ENCODE assay signal across 9 cellular contexts in genomic region chr14:73662439-73663056, GRCh38. TPM values are rescaled to one million over a fixed set of nuclear protein-coding genes. Genes with fewer than 3 reads are reported as not detected.
DNase-seq lines count a peak whose midpoint lies in the region; ATAC-seq and TF ChIP-seq lines count a peak whose summit lies in the region.
"Had no signal": no experiment of that assay in that cellular context is flagged by ENCODE, and none has a peak within 500 bp of the region (broad histone marks: within the 10 kb centered on the region; RNA-seq: fewer than 3 reads in every experiment).

No MANE protein-coding gene starts in this region.

- no peak overlapping the region for H3K4me2 ChIP-seq in neural progenitor cell

- H3K27me3 Mint-ChIP-seq in chondrocyte (ENCODE audit: low read depth) (no peaks in the 10 kb centered on the region), neural progenitor cell (ENCODE audit: insufficient read depth, low read depth) (peaks cover 4% of the 10 kb centered on the region)
- H3K27me3 Mint-ChIP-seq: activated CD8-positive, alpha-beta memory T cell treated with anti-CD3 and anti-CD28 coated beads, Interleukin-2, amount 10 ng/mL, durations not matched to agents 7 days and 5 days had no signal

- no peaks in the 10 kb centered on the region for H3K9me3 ChIP-seq in neural progenitor cell (ENCODE audit: low read depth)

- no peaks in the 10 kb centered on the region for H3K27me3 ChIP-seq in neural progenitor cell

- H3K4me1 Mint-ChIP-seq in chondrocyte (ENCODE audit: low read depth) = peaks cover 13% of the 10 kb centered on the region
- no peaks in the 10 kb centered on the region for H3K4me1 Mint-ChIP-seq in neural progenitor cell
- H3K4me1 Mint-ChIP-seq: activated CD8-positive, alpha-beta memory T cell treated with anti-CD3 and anti-CD28 coated beads, Interleukin-2, amount 10 ng/mL, durations not matched to agents 7 days and 5 days had no signal

- DNase-seq in EL = peak; percentile 97
- peak; percentile 66 for DNase-seq in NCI-H2171 treated with DMSO at 0.1 percent for 48 hours (lab: John Stamatoyannopoulos, UW)
- DNase-seq in chondrocyte (ENCODE audit: low spot score) = no peak
- peak; percentile 15 for DNase-seq in neural progenitor cell (ENCODE audit: low spot score)
- no peak for DNase-seq in NCI-H1436 treated with DMSO at 0.1 percent for 48 hours (lab: John Stamatoyannopoulos, UW)
- no peak for DNase-seq in NCI-H2081 treated with DMSO at 0.1 percent for 48 hours (lab: John Stamatoyannopoulos, UW)
- DNase-seq: activated CD8-positive, alpha-beta memory T cell treated with anti-CD3 and anti-CD28 coated beads, Interleukin-2, amount 10 ng/mL, durations not matched to agents 7 days and 5 days had no signal

- H3K4me3 Mint-ChIP-seq in chondrocyte (ENCODE audit: unreplicated experiment) = no peak overlapping the region
- no peak overlapping the region for H3K4me3 Mint-ChIP-seq in neural progenitor cell
- H3K4me3 Mint-ChIP-seq: activated CD8-positive, alpha-beta memory T cell treated with anti-CD3 and anti-CD28 coated beads, Interleukin-2, amount 10 ng/mL, durations not matched to agents 7 days and 5 days had no signal

- no peaks in the 10 kb centered on the region for H4K20me1 ChIP-seq in neural progenitor cell (ENCODE audit: low read depth)

- ATAC-seq in GM18517 (IDR thresholded peaks at IDR 0.05; ENCODE audit: unreplicated experiment) (no peak), GM19397 (IDR thresholded peaks at IDR 0.05; ENCODE audit: unreplicated experiment) (no peak)
- ATAC-seq: activated CD8-positive, alpha-beta memory T cell treated with anti-CD3 and anti-CD28 coated beads, Interleukin-2, amount 10 ng/mL, durations not matched to agents 7 days and 5 days had no signal

- H3K36me3 Mint-ChIP-seq in chondrocyte (ENCODE audit: low read depth) (peaks cover 11% of the 10 kb centered on the region), neural progenitor cell (peaks cover 18% of the 10 kb centered on the region)

- H2AFZ ChIP-seq in neural progenitor cell (replicated peaks) = no peak overlapping the region

- H3K9me3 Mint-ChIP-seq in chondrocyte (ENCODE audit: low read depth) = peaks cover 7% of the 10 kb centered on the region
- no peaks in the 10 kb centered on the region for H3K9me3 Mint-ChIP-seq in neural progenitor cell

- H3F3A ChIP-seq in neural progenitor cell (ENCODE audit: low read depth) = no peaks in the 10 kb centered on the region

- H3K79me2 ChIP-seq in neural progenitor cell (ENCODE audit: low read depth) = no peaks in the 10 kb centered on the region

- no peaks in the 10 kb centered on the region for H3K36me3 ChIP-seq in neural progenitor cell

- H3K27ac Mint-ChIP-seq in chondrocyte (ENCODE audit: unreplicated experiment) (peak overlapping the region; percentile 66), neural progenitor cell (no peak overlapping the region)
- H3K27ac Mint-ChIP-seq: activated CD8-positive, alpha-beta memory T cell treated with anti-CD3 and anti-CD28 coated beads, Interleukin-2, amount 10 ng/mL, durations not matched to agents 7 days and 5 days had no signal

- H3K27ac ChIP-seq in neural progenitor cell = no peak overlapping the region

- no peaks in the 10 kb centered on the region for H3K4me1 ChIP-seq in neural progenitor cell

- H3K4me3 ChIP-seq in neural progenitor cell = no peak overlapping the region

- peak; percentile 75 for TF ChIP-seq CTCF in chondrocyte (IDR thresholded peaks at IDR 0.05)
- TF ChIP-seq CTCF in neural progenitor cell (IDR thresholded peaks at IDR 0.05) = no peak

- H3K9ac ChIP-seq in neural progenitor cell = no peak overlapping the region

RNA-seq across cellular contexts. Expression of gene DNAL1, which starts 17.8 kb away (rescaled TPM):
- total RNA-seq in chondrocyte = 13.3 to 23.0 TPM (median 15.2 TPM) in 3 replicates
- total RNA-seq in neural progenitor cell (ENCODE audit: low replicate concordance) = 11.7 and 29.4 TPM in 2 replicates

RNA-seq across cellular contexts. Expression of gene ACOT6, which starts 50.2 kb away (rescaled TPM):
- total RNA-seq in chondrocyte (not detected in 3 replicates), neural progenitor cell (ENCODE audit: low replicate concordance) (not detected in 2 replicates)
- total RNA-seq: activated CD8-positive, alpha-beta memory T cell treated with anti-CD3 and anti-CD28 coated beads, Interleukin-2, amount 10 ng/mL, durations not matched to agents 7 days and 5 days had no signal

RNA-seq across cellular contexts. Expression of gene PNMA1, which starts 51.6 kb away (rescaled TPM):
- total RNA-seq in chondrocyte = 72.0 to 85.2 TPM (median 72.1 TPM) in 3 replicates
- total RNA-seq in neural progenitor cell (ENCODE audit: low replicate concordance) = 25.9 and 37.3 TPM in 2 replicates

Comparison
In these comparisons a context has a peak if more than half of its experiments do, and no peak if none do; other contexts are left out.
1. DNase-seq: peak in EL (single experiment), NCI-H2171 treated with DMSO at 0.1 percent for 48 hours (single experiment) and neural progenitor cell (single experiment); none in chondrocyte (single experiment), NCI-H1436 treated with DMSO at 0.1 percent for 48 hours (single experiment) and NCI-H2081 treated with DMSO at 0.1 percent for 48 hours (single experiment).